21 cellular contexts compared by ENCODE assay signal in genomic region chr9:128144239-128145181, GRCh38. TPM values are rescaled to one million over a fixed set of nuclear protein-coding genes. Genes with fewer than 3 reads are reported as not detected.
A peak's percentile ranks its signal among the peaks of the same experiment; 100 is the strongest.
DNase-seq lines count a peak whose midpoint lies in the region; ATAC-seq, FAIRE-seq and TF ChIP-seq lines count a peak whose summit lies in the region.
"Had no signal": no experiment of that assay in that cellular context is flagged by ENCODE, and none has a peak within 500 bp of the region (broad histone marks: within the 10 kb centered on the region; RNA-seq: fewer than 3 reads in every experiment).

No MANE protein-coding gene starts in this region.

- dilution Hi-C loops in IMR-90 (cut with HindIII; ENCODE audit: low sequenced_read_pairs, unreplicated experiment) = no loop called here

- no peak for ATAC-seq in IMR-90 (ENCODE audit: low read depth)
- ATAC-seq in K562 = no peak
- ATAC-seq: CD8-positive, alpha-beta T cell had no signal

- no peaks in the 10 kb centered on the region for H3K79me2 ChIP-seq in K562 (ENCODE audit: control insufficient read depth, insufficient read depth, low read length)
- H3K79me2 ChIP-seq in trophoblast cell (ENCODE audit: control insufficient read depth, insufficient read depth, low read length, poor library complexity) = no peaks in the 10 kb centered on the region

- intact Hi-C loops in IMR-90 (cut with micrococcal nuclease) (no loop called here), K562 (cut with micrococcal nuclease) (no loop called here), prostate gland (cut with DNase I) (no loop called here)

- H3K23ac ChIP-seq in IMR-90 (ENCODE audit: low read depth, low read length) (no peak overlapping the region), trophoblast cell (ENCODE audit: low read length) (no peak overlapping the region)

- no peak for TF ChIP-seq POLR2A in IMR-90 (IDR thresholded peaks at IDR 0.05; ENCODE audit: low read depth, low read length)
- TF ChIP-seq POLR2A in K562 (conservative IDR thresholded peaks at IDR 0.05) = no peak
- TF ChIP-seq POLR2A in prostate gland (IDR thresholded peaks at IDR 0.05) = no peak

- BruUV-seq in IMR-90 (replicated peaks; lab: Mats Ljungman, UMichigan) = no TSS peak
- BruUV-seq in K562 (replicated peaks; lab: Mats Ljungman, UMichigan) = no TSS peak

- no peak overlapping the region for H2BK120ac ChIP-seq in IMR-90 (ENCODE audit: low read depth, low read length)
- H2BK120ac ChIP-seq in trophoblast cell (ENCODE audit: insufficient read depth, low read length, poor library complexity) = peak overlapping the region; percentile 2

- 83% methylated on average over 7 of the region's 22 CpGs; no CpG with 5 or more reads in 1 of the 2 experiments for WGBS in IMR-90 (ENCODE audit: extremely low coverage in 2 of 2, insufficient read length in 1 of 2), 2 experiments
- WGBS in K562 (ENCODE audit: insufficient coverage, low coverage, missing lambda C conversion rate) = 73% methylated on average over 17 of the region's 22 CpGs
- WGBS in trophoblast cell (ENCODE audit: extremely low coverage, insufficient coverage, insufficient read length) = no CpG with 5 or more reads among the region's 22 CpGs
- 92% methylated on average over 22 of the region's 22 CpGs for WGBS in prostate gland

- H3K79me1 ChIP-seq in IMR-90 (ENCODE audit: low read depth in 1 of 2, low read length in 2 of 2) = no peaks in the 10 kb centered on the region
- peaks cover 13% of the 10 kb centered on the region for H3K79me1 ChIP-seq in trophoblast cell (ENCODE audit: low read length)

- DNase-seq in IMR-90 (no peak), K562 (ENCODE audit: extremely low read depth in 1 of 4, low spot score in 3 of 4) (peak in 2 of 4 experiments; percentile 15 to 19), islet precursor cell (peak; percentile 44), trophoblast cell (no peak), prostate gland (ENCODE audit: low spot score) (no peak), NCI-H2029 treated with DMSO at 0.1 percent for 48 hours (lab: John Stamatoyannopoulos, UW) (no peak), NCI-H524 (lab: John Stamatoyannopoulos, UW) (no peak), globus pallidus (ENCODE audit: low spot score) (no peak)
- DNase-seq: DND-41, GF-D8, GOT3, HFFc6, NCI-H1105, NCI-H1694 treated with DMSO at 0.1 percent for 48 hours had no signal

- TF ChIP-seq RAD21 in IMR-90 (IDR thresholded peaks at IDR 0.05; ENCODE audit: low read length) (no peak), K562 (CRISPR knock-in tag; conservative IDR thresholded peaks at IDR 0.05 in 1 of 2, IDR thresholded peaks at IDR 0.05 in 1 of 2) (no peak)

- TF ChIP-seq EP300 in K562 (IDR thresholded peaks at IDR 0.05; ENCODE audit: low read length) = no peak

- H3K4me3 ChIP-seq in IMR-90 (ENCODE audit: insufficient read depth, low read depth, low read length) = no peak overlapping the region
- H3K4me3 ChIP-seq in K562 = no peak overlapping the region
- H3K4me3 ChIP-seq in trophoblast cell (ENCODE audit: low read depth, low read length) = no peak overlapping the region
- no peak overlapping the region for H3K4me3 ChIP-seq in prostate gland

- H3K4ac ChIP-seq in IMR-90 (ENCODE audit: low read depth, low read length) (no peak overlapping the region), trophoblast cell (ENCODE audit: low read depth, low read length) (no peak overlapping the region)

- H2AK5ac ChIP-seq in IMR-90 (ENCODE audit: low read depth, low read length) (0 out of 2 replicates have a peak overlapping the region, but pooled peaks have one; percentile 28), trophoblast cell (ENCODE audit: low read length) (peak overlapping the region; percentile 18)

- H4K91ac ChIP-seq in IMR-90 (ENCODE audit: insufficient read depth, low read depth, low read length) = no peak overlapping the region
- H4K91ac ChIP-seq in trophoblast cell (ENCODE audit: low read depth, low read length) = peak overlapping the region; percentile 78

- H3K9ac ChIP-seq in IMR-90 (ENCODE audit: low read depth, low read length) (no peak overlapping the region), K562 (ENCODE audit: insufficient read depth in 1 of 2, low read depth in 2 of 2, low read length in 2 of 2) (peak overlapping the region in 1 of 2 experiments; percentile 46; a peak in 3 of 4 replicates), trophoblast cell (ENCODE audit: low read length) (no peak overlapping the region)
- H3K9ac ChIP-seq: KMS-11 had no signal

- H2AFZ ChIP-seq in IMR-90 (replicated peaks; ENCODE audit: low read length, poor library complexity) (peak overlapping the region; percentile 32), K562 (ENCODE audit: low read depth, low read length) (peak overlapping the region; percentile 53; the same call in 1 of the 2 replicates), trophoblast cell (ENCODE audit: insufficient read depth, low read length, poor library complexity) (no peak overlapping the region)

- no peak overlapping the region for H2BK15ac ChIP-seq in IMR-90 (ENCODE audit: low read depth, low read length)

- H3K36me3 ChIP-seq in IMR-90 (ENCODE audit: control insufficient read depth, insufficient read depth, low read length) = no peaks in the 10 kb centered on the region
- no peaks in the 10 kb centered on the region for H3K36me3 ChIP-seq in K562 (ENCODE audit: control insufficient read depth, insufficient read depth, low read length)
- no peaks in the 10 kb centered on the region for H3K36me3 ChIP-seq in trophoblast cell (ENCODE audit: control insufficient read depth in 1 of 2, insufficient read depth in 2 of 2, low read length in 2 of 2)
- no peaks in the 10 kb centered on the region for H3K36me3 ChIP-seq in prostate gland
- H3K36me3 ChIP-seq: BE2C had no signal

- no peak overlapping the region for H3K18ac ChIP-seq in IMR-90 (ENCODE audit: low read depth, low read length)
- H3K18ac ChIP-seq in trophoblast cell (ENCODE audit: low read length) = no peak overlapping the region

- H2AK9ac ChIP-seq in IMR-90 (replicated peaks; ENCODE audit: low read depth, low read length, poor library complexity) = peak overlapping the region; percentile 78

- peak overlapping the region; percentile 47 for H2BK12ac ChIP-seq in trophoblast cell (ENCODE audit: low read length)

- H4K5ac ChIP-seq in IMR-90 (ENCODE audit: low read depth, low read length) = no peak overlapping the region

- CTCF ChIA-PET in IMR-90 (lab: Yijun Ruan, JAX) (no interaction called here), K562 (lab: Yijun Ruan, JAX; ENCODE audit: low intra/inter-chr PET ratio) (interaction anchor here (0.6 to 0.8 kb wide), 2 partner anchors 20 to 36 kb away, joined by 3 read pairs; no protein-coding TSS in a partner anchor)

- 0 out of 2 replicates have a peak, but pooled peaks cover 2% of the 10 kb centered on the region for H3K9me1 ChIP-seq in IMR-90 (ENCODE audit: insufficient read depth, low read length)
- H3K9me1 ChIP-seq in K562 (ENCODE audit: control insufficient read depth, insufficient read depth, low read length) = no peaks in the 10 kb centered on the region

- TF ChIP-seq CTCF in IMR-90 (conservative IDR thresholded peaks at IDR 0.05; ENCODE audit: low read depth, low read length) = no peak
- no peak for TF ChIP-seq CTCF in K562 (IDR thresholded peaks at IDR 0.05 in 2 of 3, conservative IDR thresholded peaks at IDR 0.05 in 1 of 3; ENCODE audit: insufficient read depth in 2 of 3, low read depth in 1 of 3, low read length in 3 of 3)
- TF ChIP-seq CTCF in prostate gland (IDR thresholded peaks at IDR 0.05) = no peak

- H3K56ac ChIP-seq in IMR-90 (ENCODE audit: extremely low read depth, insufficient read depth, low read length) = no peak overlapping the region

- POLR2A ChIA-PET in IMR-90 (lab: Charles Lee; ENCODE audit: unreplicated experiment) (no interaction called here), K562 (lab: Yijun Ruan, JAX) (interaction anchor here (0.6 kb wide), 1 partner anchor 982 kb away, joined by 3 read pairs; no protein-coding TSS in a partner anchor)

- no peaks in the 10 kb centered on the region; the same call in 1 of the 2 replicates for H4K20me1 ChIP-seq in IMR-90 (ENCODE audit: insufficient read depth, low read length)
- H4K20me1 ChIP-seq in K562 (replicated peaks; ENCODE audit: control insufficient read depth, insufficient read depth, low read length) = no peaks in the 10 kb centered on the region

- in situ Hi-C loops in IMR-90 (cut with MboI; ENCODE audit: low sequenced_read_pairs) (no loop called here), K562 (cut with MboI) (no loop called here)

- H3K27ac ChIP-seq in IMR-90 (ENCODE audit: insufficient read depth, low read length) = no peak overlapping the region
- H3K27ac ChIP-seq in K562 (ENCODE audit: extremely low read depth, low read depth, low read length) = no peak overlapping the region
- H3K27ac ChIP-seq in trophoblast cell (ENCODE audit: low read depth, low read length) = no peak overlapping the region
- no peak overlapping the region for H3K27ac ChIP-seq in prostate gland
- H3K27ac ChIP-seq: KMS-11 had no signal

- H3K4me1 ChIP-seq in IMR-90 (ENCODE audit: control insufficient read depth, insufficient read depth, low read length) (no peaks in the 10 kb centered on the region), K562 (replicated peaks in 1 of 2; ENCODE audit: control insufficient read depth in 2 of 2, insufficient read depth in 2 of 2, low read length in 2 of 2) (peaks cover 22 to 47% of the 10 kb centered on the region in 2 experiments), trophoblast cell (ENCODE audit: control insufficient read depth in 1 of 2, insufficient read depth in 2 of 2, low read length in 2 of 2) (peaks cover 14 to 16% of the 10 kb centered on the region in 2 experiments), prostate gland (replicated peaks) (peaks cover 5% of the 10 kb centered on the region)
- H3K4me1 ChIP-seq: BE2C had no signal

- no peak overlapping the region for H2BK20ac ChIP-seq in IMR-90 (ENCODE audit: low read depth, low read length)

- H4K12ac ChIP-seq in trophoblast cell (ENCODE audit: low read depth, low read length) = peak overlapping the region; percentile 6

- no peak overlapping the region for H3K4me2 ChIP-seq in IMR-90 (ENCODE audit: low read depth, low read length)
- peak overlapping the region; percentile 41 for H3K4me2 ChIP-seq in K562 (ENCODE audit: insufficient read depth, low read length)
- no peak overlapping the region for H3K4me2 ChIP-seq in trophoblast cell (ENCODE audit: low read length)
- H3K4me2 ChIP-seq: KMS-11 had no signal

- H3K9me3 ChIP-seq in IMR-90 (ENCODE audit: control insufficient read depth, insufficient read depth, low read length) (no peaks in the 10 kb centered on the region), K562 (replicated peaks; ENCODE audit: control insufficient read depth, insufficient read depth, low read depth, low read length) (no peaks in the 10 kb centered on the region), trophoblast cell (ENCODE audit: insufficient read depth, low read depth, low read length) (no peaks in the 10 kb centered on the region), prostate gland (no peaks in the 10 kb centered on the region)
- H3K9me3 ChIP-seq: BE2C had no signal

- no peak overlapping the region for H2BK5ac ChIP-seq in IMR-90 (ENCODE audit: low read depth, low read length, poor library complexity, severe bottlenecking)
- peak overlapping the region; percentile 8 for H2BK5ac ChIP-seq in trophoblast cell (ENCODE audit: low read depth, low read length, poor library complexity)

- H3K27me3 ChIP-seq in IMR-90 (ENCODE audit: control insufficient read depth, insufficient read depth, low read length) (peaks cover 4% of the 10 kb centered on the region; the same call in 1 of the 2 replicates), K562 (ENCODE audit: control insufficient read depth in 2 of 2, insufficient read depth in 2 of 2, low read length in 2 of 2) (no peaks in the 10 kb centered on the region), trophoblast cell (ENCODE audit: insufficient read depth, low read length) (no peaks in the 10 kb centered on the region), prostate gland (replicated peaks; ENCODE audit: insufficient read depth) (no peaks in the 10 kb centered on the region)
- H3K27me3 ChIP-seq: BE2C had no signal

- H3K14ac ChIP-seq in IMR-90 (replicated peaks; ENCODE audit: low read depth, low read length) (no peak overlapping the region), trophoblast cell (ENCODE audit: low read length) (peak overlapping the region; percentile 5)

- no peak for FAIRE-seq in K562 (lab: Jason Lieb, UNC)

- no peak overlapping the region for H4K8ac ChIP-seq in IMR-90 (ENCODE audit: low read depth in 2 of 2, low read length in 2 of 2)
- H4K8ac ChIP-seq in trophoblast cell (ENCODE audit: low read depth, low read length) = no peak overlapping the region

RNA-seq across cellular contexts. Expression of gene LCN2, which starts 4.7 kb away (rescaled TPM):
- total RNA-seq in IMR-90 (2012; rRNA removed) (not detected in 2 replicates), K562 (2014; rRNA removed) (0.20 and 0.54 TPM in 2 replicates), K562 (2014; rRNA removed; fragmentation: Illumina TruSeq; extraction: Trizol) (0.47 TPM in 1 of 2 replicates, not detected in the other), K562 (2015; rRNA removed; fragmentation: Illumina TruSeq; extraction: Trizol) (not detected in 2 replicates), K562 (2021) (0.40 and 0.72 TPM in 2 replicates), prostate gland (10 to 100 TPM; 30.5 to 43.7 TPM)
- polyA plus RNA-seq in IMR-90 (2012; rRNA removed) (not detected in 2 replicates), K562 (2011; rRNA removed) (0.60 and 1.2 TPM in 2 replicates), K562 (2014; fragmentation: Illumina TruSeq; extraction: Trizol) (0.22 and 1.0 TPM in 2 replicates), K562 (2014; fragmentation: Nextera tagmentation; extraction: Ambion mirVana) (under 1 TPM; 0.10 to 0.11 TPM), K562 (2014; rRNA removed) (0.21 and 0.65 TPM in 2 replicates)
- polyA plus RNA-seq in IMR-90 (2012; cell fraction: cytosol; rRNA removed) = not detected in 2 replicates
- polyA plus RNA-seq in IMR-90 (2012; cell fraction: nucleus; rRNA removed; ENCODE audit: low replicate concordance) = not detected in 2 replicates
- 0.58 and 2.0 TPM in 2 replicates for total RNA-seq in K562 (2011; cell fraction: chromatin; rRNA removed; ENCODE audit: low replicate concordance)
- total RNA-seq in K562 (2011; cell fraction: nucleolus; rRNA removed) = 1.1 and 1.3 TPM in 2 replicates
- total RNA-seq in K562 (2011; cell fraction: nucleoplasm; rRNA removed) = 1.7 TPM in 1 of 2 replicates, not detected in the other
- polyA plus RNA-seq in K562 (2011; cell fraction: cytosol; rRNA removed) = 0.40 and 0.69 TPM in 2 replicates
- 3.3 and 4.8 TPM in 2 replicates for polyA plus RNA-seq in K562 (2011; cell fraction: nucleus; rRNA removed)
- polyA plus RNA-seq in K562 (2012) = 0.16 and 0.37 TPM in 2 replicates
- polyA minus RNA-seq in K562 (2011; rRNA and poly(A)+ RNA removed) = 1.2 and 1.4 TPM in 2 replicates
- polyA minus RNA-seq in K562 (2011; cell fraction: cytosol; rRNA and poly(A)+ RNA removed) = not detected in 2 replicates
- not detected in 2 replicates for polyA minus RNA-seq in K562 (2011; cell fraction: nucleus; rRNA and poly(A)+ RNA removed)
- not detected in 2 replicates for polyA plus RNA-seq in trophoblast cell (2013)
- total RNA-seq: CD8-positive, alpha-beta T cell; HFFc6; NCI-H460; RPMI7951; SK-MEL-5 had no signal
- polyA plus RNA-seq: AG04450 had no signal

RNA-seq across cellular contexts. Expression of gene BBLN, which starts 15.6 kb away (rescaled TPM):
- total RNA-seq in IMR-90 (2012; rRNA removed) = 25.1 and 27.5 TPM in 2 replicates
- 103 and 146 TPM in 2 replicates for polyA plus RNA-seq in IMR-90 (2012; rRNA removed)
- polyA plus RNA-seq in IMR-90 (2012; cell fraction: cytosol; rRNA removed) = 190 and 213 TPM in 2 replicates
- polyA plus RNA-seq in IMR-90 (2012; cell fraction: nucleus; rRNA removed; ENCODE audit: low replicate concordance) = 36.9 and 66.7 TPM in 2 replicates
- 24.5 and 53.9 TPM in 2 replicates for total RNA-seq in K562 (2011; cell fraction: chromatin; rRNA removed; ENCODE audit: low replicate concordance)
- 72.0 and 78.0 TPM in 2 replicates for total RNA-seq in K562 (2011; cell fraction: nucleolus; rRNA removed)
- 65.8 and 106 TPM in 2 replicates for total RNA-seq in K562 (2011; cell fraction: nucleoplasm; rRNA removed)
- total RNA-seq in K562 (2014; rRNA removed) = 331 and 433 TPM in 2 replicates
- total RNA-seq in K562 (2014; rRNA removed; fragmentation: Illumina TruSeq; extraction: Trizol) = 11.5 and 11.9 TPM in 2 replicates
- total RNA-seq in K562 (2015; rRNA removed; fragmentation: Illumina TruSeq; extraction: Trizol) = 109 and 123 TPM in 2 replicates
- total RNA-seq in K562 (2021) = 172 and 177 TPM in 2 replicates
- 87.1 and 125 TPM in 2 replicates for polyA plus RNA-seq in K562 (2011; rRNA removed)
- polyA plus RNA-seq in K562 (2011; cell fraction: cytosol; rRNA removed) = 256 and 738 TPM in 2 replicates
- 139 and 249 TPM in 2 replicates for polyA plus RNA-seq in K562 (2011; cell fraction: nucleus; rRNA removed)
- 180 and 393 TPM in 2 replicates for polyA plus RNA-seq in K562 (2012)
- polyA plus RNA-seq in K562 (2014; fragmentation: Illumina TruSeq; extraction: Trizol) = 30.1 and 181 TPM in 2 replicates
- 10 to 100 TPM in 1 of 2 experiments, 1 to 10 TPM in 1; 4.2 to 13.7 TPM for polyA plus RNA-seq in K562 (2014; fragmentation: Nextera tagmentation; extraction: Ambion mirVana)
- 191 and 213 TPM in 2 replicates for polyA plus RNA-seq in K562 (2014; rRNA removed)
- polyA minus RNA-seq in K562 (2011; rRNA and poly(A)+ RNA removed) = 19.8 and 21.1 TPM in 2 replicates
- polyA minus RNA-seq in K562 (2011; cell fraction: cytosol; rRNA and poly(A)+ RNA removed) = 74.5 and 112 TPM in 2 replicates
- 29.6 and 47.0 TPM in 2 replicates for polyA minus RNA-seq in K562 (2011; cell fraction: nucleus; rRNA and poly(A)+ RNA removed)
- 57.0 and 59.5 TPM in 2 replicates for polyA plus RNA-seq in trophoblast cell (2013)
- total RNA-seq in prostate gland = 100 to 1,000 TPM; 333 to 437 TPM

RNA-seq across cellular contexts. Expression of gene PTGES2, which starts 17.0 kb away (rescaled TPM):
- total RNA-seq in IMR-90 (2012; rRNA removed) (90.3 and 107 TPM in 2 replicates), K562 (2014; rRNA removed) (196 and 257 TPM in 2 replicates), K562 (2014; rRNA removed; fragmentation: Illumina TruSeq; extraction: Trizol) (34.3 and 50.3 TPM in 2 replicates), K562 (2015; rRNA removed; fragmentation: Illumina TruSeq; extraction: Trizol) (98.9 and 102 TPM in 2 replicates), K562 (2021) (135 and 137 TPM in 2 replicates), prostate gland (10 to 100 TPM; 89.4 to 96.1 TPM)
- polyA plus RNA-seq in IMR-90 (2012; rRNA removed) (99.2 and 100 TPM in 2 replicates), K562 (2011; rRNA removed) (90.1 and 106 TPM in 2 replicates), K562 (2014; fragmentation: Illumina TruSeq; extraction: Trizol) (89.2 and 128 TPM in 2 replicates), K562 (2014; fragmentation: Nextera tagmentation; extraction: Ambion mirVana) (1 to 10 TPM; 2.4 to 6.2 TPM), K562 (2014; rRNA removed) (128 and 149 TPM in 2 replicates)
- polyA plus RNA-seq in IMR-90 (2012; cell fraction: cytosol; rRNA removed) = 69.7 and 115 TPM in 2 replicates
- 116 and 217 TPM in 2 replicates for polyA plus RNA-seq in IMR-90 (2012; cell fraction: nucleus; rRNA removed; ENCODE audit: low replicate concordance)
- total RNA-seq in K562 (2011; cell fraction: chromatin; rRNA removed; ENCODE audit: low replicate concordance) = 91.2 and 285 TPM in 2 replicates
- total RNA-seq in K562 (2011; cell fraction: nucleolus; rRNA removed) = 223 and 287 TPM in 2 replicates
- total RNA-seq in K562 (2011; cell fraction: nucleoplasm; rRNA removed) = 132 and 134 TPM in 2 replicates
- 92.2 and 177 TPM in 2 replicates for polyA plus RNA-seq in K562 (2011; cell fraction: cytosol; rRNA removed)
- polyA plus RNA-seq in K562 (2011; cell fraction: nucleus; rRNA removed) = 244 and 370 TPM in 2 replicates
- polyA plus RNA-seq in K562 (2012) = 94.0 and 96.2 TPM in 2 replicates
- 49.5 and 74.8 TPM in 2 replicates for polyA minus RNA-seq in K562 (2011; rRNA and poly(A)+ RNA removed)
- 57.2 and 75.5 TPM in 2 replicates for polyA minus RNA-seq in K562 (2011; cell fraction: cytosol; rRNA and poly(A)+ RNA removed)
- polyA minus RNA-seq in K562 (2011; cell fraction: nucleus; rRNA and poly(A)+ RNA removed) = 73.1 and 77.3 TPM in 2 replicates
- polyA plus RNA-seq in trophoblast cell (2013) = 24.0 and 25.6 TPM in 2 replicates

RNA-seq across cellular contexts. Expression of gene CIZ1, which starts 46.9 kb away (rescaled TPM):
- total RNA-seq in IMR-90 (2012; rRNA removed) (13.8 and 20.6 TPM in 2 replicates), K562 (2014; rRNA removed) (127 and 164 TPM in 2 replicates), K562 (2014; rRNA removed; fragmentation: Illumina TruSeq; extraction: Trizol) (55.4 and 57.1 TPM in 2 replicates), K562 (2015; rRNA removed; fragmentation: Illumina TruSeq; extraction: Trizol) (83.7 and 87.8 TPM in 2 replicates), K562 (2021) (329 and 330 TPM in 2 replicates), prostate gland (10 to 100 TPM; 55.2 to 94.0 TPM)
- polyA plus RNA-seq in IMR-90 (2012; rRNA removed) (51.9 and 54.4 TPM in 2 replicates), K562 (2011; rRNA removed) (82.1 and 168 TPM in 2 replicates), K562 (2014; fragmentation: Illumina TruSeq; extraction: Trizol) (244 and 291 TPM in 2 replicates), K562 (2014; fragmentation: Nextera tagmentation; extraction: Ambion mirVana) (10 to 100 TPM in 1 of 2 experiments, 1 to 10 TPM in 1; 6.6 to 12.6 TPM), K562 (2014; rRNA removed) (161 and 175 TPM in 2 replicates)
- 31.3 and 33.3 TPM in 2 replicates for polyA plus RNA-seq in IMR-90 (2012; cell fraction: cytosol; rRNA removed)
- 104 and 121 TPM in 2 replicates for polyA plus RNA-seq in IMR-90 (2012; cell fraction: nucleus; rRNA removed; ENCODE audit: low replicate concordance)
- total RNA-seq in K562 (2011; cell fraction: chromatin; rRNA removed; ENCODE audit: low replicate concordance) = 263 and 434 TPM in 2 replicates
- total RNA-seq in K562 (2011; cell fraction: nucleolus; rRNA removed) = 204 and 208 TPM in 2 replicates
- total RNA-seq in K562 (2011; cell fraction: nucleoplasm; rRNA removed) = 222 and 230 TPM in 2 replicates
- 139 and 188 TPM in 2 replicates for polyA plus RNA-seq in K562 (2011; cell fraction: cytosol; rRNA removed)
- 284 and 400 TPM in 2 replicates for polyA plus RNA-seq in K562 (2011; cell fraction: nucleus; rRNA removed)
- polyA plus RNA-seq in K562 (2012) = 220 and 374 TPM in 2 replicates
- 76.1 and 76.4 TPM in 2 replicates for polyA minus RNA-seq in K562 (2011; rRNA and poly(A)+ RNA removed)
- polyA minus RNA-seq in K562 (2011; cell fraction: cytosol; rRNA and poly(A)+ RNA removed) = 115 and 157 TPM in 2 replicates
- 42.3 and 58.8 TPM in 2 replicates for polyA minus RNA-seq in K562 (2011; cell fraction: nucleus; rRNA and poly(A)+ RNA removed)
- polyA plus RNA-seq in trophoblast cell (2013) = 103 and 112 TPM in 2 replicates

RNA-seq across cellular contexts. Expression of gene DNM1, which starts 58.7 kb away (rescaled TPM):
- total RNA-seq in IMR-90 (2012; rRNA removed) (11.4 and 13.6 TPM in 2 replicates), K562 (2014; rRNA removed) (6.6 and 7.9 TPM in 2 replicates), K562 (2014; rRNA removed; fragmentation: Illumina TruSeq; extraction: Trizol) (4.5 and 5.2 TPM in 2 replicates), K562 (2015; rRNA removed; fragmentation: Illumina TruSeq; extraction: Trizol) (8.4 and 9.1 TPM in 2 replicates), K562 (2021) (20.7 and 23.1 TPM in 2 replicates), prostate gland (1 to 10 TPM; 2.0 to 7.7 TPM)
- polyA plus RNA-seq in IMR-90 (2012; rRNA removed) (17.7 and 19.3 TPM in 2 replicates), K562 (2011; rRNA removed) (9.5 and 33.1 TPM in 2 replicates), K562 (2014; fragmentation: Illumina TruSeq; extraction: Trizol) (10.0 and 15.5 TPM in 2 replicates), K562 (2014; fragmentation: Nextera tagmentation; extraction: Ambion mirVana) (under 1 TPM; 0.39 to 0.58 TPM), K562 (2014; rRNA removed) (17.6 TPM in 2 replicates)
- 7.8 and 11.0 TPM in 2 replicates for polyA plus RNA-seq in IMR-90 (2012; cell fraction: cytosol; rRNA removed)
- 110 and 165 TPM in 2 replicates for polyA plus RNA-seq in IMR-90 (2012; cell fraction: nucleus; rRNA removed; ENCODE audit: low replicate concordance)
- 88.0 and 181 TPM in 2 replicates for total RNA-seq in K562 (2011; cell fraction: chromatin; rRNA removed; ENCODE audit: low replicate concordance)
- total RNA-seq in K562 (2011; cell fraction: nucleolus; rRNA removed) = 88.4 and 99.1 TPM in 2 replicates
- 92.3 and 124 TPM in 2 replicates for total RNA-seq in K562 (2011; cell fraction: nucleoplasm; rRNA removed)
- 7.7 and 11.1 TPM in 2 replicates for polyA plus RNA-seq in K562 (2011; cell fraction: cytosol; rRNA removed)
- 108 and 126 TPM in 2 replicates for polyA plus RNA-seq in K562 (2011; cell fraction: nucleus; rRNA removed)
- polyA plus RNA-seq in K562 (2012) = 15.9 and 25.7 TPM in 2 replicates
- polyA minus RNA-seq in K562 (2011; rRNA and poly(A)+ RNA removed) = 19.1 and 29.6 TPM in 2 replicates
- 6.7 and 22.4 TPM in 2 replicates for polyA minus RNA-seq in K562 (2011; cell fraction: cytosol; rRNA and poly(A)+ RNA removed)
- polyA minus RNA-seq in K562 (2011; cell fraction: nucleus; rRNA and poly(A)+ RNA removed) = 55.2 and 137 TPM in 2 replicates
- 6.0 TPM in 2 replicates for polyA plus RNA-seq in trophoblast cell (2013)

Comparison
In these comparisons a context has a peak if more than half of its experiments do, and no peak if none do; other contexts are left out.
1. RNA of gene LCN2, which starts 4.7 kb away (total RNA-seq): 30.5 to 43.7 TPM in prostate gland; 0.20 to 2.0 TPM in K562 and not detected in IMR-90; every median in the first group is over 10 times any median in the second.